1 cellular context compared by ENCODE assay signal in the genomic region with DNA sequence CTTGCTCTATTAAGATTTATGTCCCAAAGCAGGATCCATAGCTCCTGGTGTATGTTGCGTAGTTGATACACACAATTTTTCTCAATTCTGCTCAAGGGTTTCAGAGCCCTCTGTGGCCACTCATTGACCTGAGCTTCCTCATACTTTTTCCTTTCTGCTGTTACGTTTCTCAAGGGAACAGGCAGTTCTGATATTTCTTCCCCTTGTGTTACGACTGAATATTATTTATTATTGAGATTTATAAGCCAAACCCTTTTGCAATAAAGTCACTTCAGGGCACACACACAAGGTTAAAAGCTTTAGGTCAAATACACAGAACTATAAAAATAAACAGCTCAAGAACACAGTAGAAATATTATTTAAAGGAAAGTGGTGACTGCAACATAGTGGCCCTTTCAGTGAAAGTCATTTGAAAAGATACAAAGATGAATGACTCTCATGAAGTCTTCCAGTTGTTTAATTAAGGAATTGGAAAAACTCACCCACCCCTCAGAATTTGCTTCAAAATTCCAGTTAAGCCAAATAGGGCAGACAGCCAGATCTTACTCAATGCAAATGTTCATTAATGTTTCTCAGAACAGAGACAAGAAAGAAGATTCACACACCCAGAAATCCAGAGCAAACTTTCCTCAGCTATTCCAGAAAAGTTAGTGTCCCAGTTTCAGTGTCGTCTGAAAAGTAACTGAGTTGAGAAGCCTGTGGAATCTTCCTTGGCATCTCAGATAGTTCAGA.
TF ChIP-seq lines count a peak whose summit lies in the region.

No MANE protein-coding gene starts in this region.

TF ChIP-seq in GM23338, 12 proteins besides CTCF, POLR2A, EP300 and RAD21 (continued from another document):
- TF ChIP-seq, protein P1, sequence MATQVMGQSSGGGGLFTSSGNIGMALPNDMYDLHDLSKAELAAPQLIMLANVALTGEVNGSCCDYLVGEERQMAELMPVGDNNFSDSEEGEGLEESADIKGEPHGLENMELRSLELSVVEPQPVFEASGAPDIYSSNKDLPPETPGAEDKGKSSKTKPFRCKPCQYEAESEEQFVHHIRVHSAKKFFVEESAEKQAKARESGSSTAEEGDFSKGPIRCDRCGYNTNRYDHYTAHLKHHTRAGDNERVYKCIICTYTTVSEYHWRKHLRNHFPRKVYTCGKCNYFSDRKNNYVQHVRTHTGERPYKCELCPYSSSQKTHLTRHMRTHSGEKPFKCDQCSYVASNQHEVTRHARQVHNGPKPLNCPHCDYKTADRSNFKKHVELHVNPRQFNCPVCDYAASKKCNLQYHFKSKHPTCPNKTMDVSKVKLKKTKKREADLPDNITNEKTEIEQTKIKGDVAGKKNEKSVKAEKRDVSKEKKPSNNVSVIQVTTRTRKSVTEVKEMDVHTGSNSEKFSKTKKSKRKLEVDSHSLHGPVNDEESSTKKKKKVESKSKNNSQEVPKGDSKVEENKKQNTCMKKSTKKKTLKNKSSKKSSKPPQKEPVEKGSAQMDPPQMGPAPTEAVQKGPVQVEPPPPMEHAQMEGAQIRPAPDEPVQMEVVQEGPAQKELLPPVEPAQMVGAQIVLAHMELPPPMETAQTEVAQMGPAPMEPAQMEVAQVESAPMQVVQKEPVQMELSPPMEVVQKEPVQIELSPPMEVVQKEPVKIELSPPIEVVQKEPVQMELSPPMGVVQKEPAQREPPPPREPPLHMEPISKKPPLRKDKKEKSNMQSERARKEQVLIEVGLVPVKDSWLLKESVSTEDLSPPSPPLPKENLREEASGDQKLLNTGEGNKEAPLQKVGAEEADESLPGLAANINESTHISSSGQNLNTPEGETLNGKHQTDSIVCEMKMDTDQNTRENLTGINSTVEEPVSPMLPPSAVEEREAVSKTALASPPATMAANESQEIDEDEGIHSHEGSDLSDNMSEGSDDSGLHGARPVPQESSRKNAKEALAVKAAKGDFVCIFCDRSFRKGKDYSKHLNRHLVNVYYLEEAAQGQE (IDR thresholded peaks at IDR 0.05; ENCODE audit: unreplicated experiment) = no peak
- TF ChIP-seq, protein P2, sequence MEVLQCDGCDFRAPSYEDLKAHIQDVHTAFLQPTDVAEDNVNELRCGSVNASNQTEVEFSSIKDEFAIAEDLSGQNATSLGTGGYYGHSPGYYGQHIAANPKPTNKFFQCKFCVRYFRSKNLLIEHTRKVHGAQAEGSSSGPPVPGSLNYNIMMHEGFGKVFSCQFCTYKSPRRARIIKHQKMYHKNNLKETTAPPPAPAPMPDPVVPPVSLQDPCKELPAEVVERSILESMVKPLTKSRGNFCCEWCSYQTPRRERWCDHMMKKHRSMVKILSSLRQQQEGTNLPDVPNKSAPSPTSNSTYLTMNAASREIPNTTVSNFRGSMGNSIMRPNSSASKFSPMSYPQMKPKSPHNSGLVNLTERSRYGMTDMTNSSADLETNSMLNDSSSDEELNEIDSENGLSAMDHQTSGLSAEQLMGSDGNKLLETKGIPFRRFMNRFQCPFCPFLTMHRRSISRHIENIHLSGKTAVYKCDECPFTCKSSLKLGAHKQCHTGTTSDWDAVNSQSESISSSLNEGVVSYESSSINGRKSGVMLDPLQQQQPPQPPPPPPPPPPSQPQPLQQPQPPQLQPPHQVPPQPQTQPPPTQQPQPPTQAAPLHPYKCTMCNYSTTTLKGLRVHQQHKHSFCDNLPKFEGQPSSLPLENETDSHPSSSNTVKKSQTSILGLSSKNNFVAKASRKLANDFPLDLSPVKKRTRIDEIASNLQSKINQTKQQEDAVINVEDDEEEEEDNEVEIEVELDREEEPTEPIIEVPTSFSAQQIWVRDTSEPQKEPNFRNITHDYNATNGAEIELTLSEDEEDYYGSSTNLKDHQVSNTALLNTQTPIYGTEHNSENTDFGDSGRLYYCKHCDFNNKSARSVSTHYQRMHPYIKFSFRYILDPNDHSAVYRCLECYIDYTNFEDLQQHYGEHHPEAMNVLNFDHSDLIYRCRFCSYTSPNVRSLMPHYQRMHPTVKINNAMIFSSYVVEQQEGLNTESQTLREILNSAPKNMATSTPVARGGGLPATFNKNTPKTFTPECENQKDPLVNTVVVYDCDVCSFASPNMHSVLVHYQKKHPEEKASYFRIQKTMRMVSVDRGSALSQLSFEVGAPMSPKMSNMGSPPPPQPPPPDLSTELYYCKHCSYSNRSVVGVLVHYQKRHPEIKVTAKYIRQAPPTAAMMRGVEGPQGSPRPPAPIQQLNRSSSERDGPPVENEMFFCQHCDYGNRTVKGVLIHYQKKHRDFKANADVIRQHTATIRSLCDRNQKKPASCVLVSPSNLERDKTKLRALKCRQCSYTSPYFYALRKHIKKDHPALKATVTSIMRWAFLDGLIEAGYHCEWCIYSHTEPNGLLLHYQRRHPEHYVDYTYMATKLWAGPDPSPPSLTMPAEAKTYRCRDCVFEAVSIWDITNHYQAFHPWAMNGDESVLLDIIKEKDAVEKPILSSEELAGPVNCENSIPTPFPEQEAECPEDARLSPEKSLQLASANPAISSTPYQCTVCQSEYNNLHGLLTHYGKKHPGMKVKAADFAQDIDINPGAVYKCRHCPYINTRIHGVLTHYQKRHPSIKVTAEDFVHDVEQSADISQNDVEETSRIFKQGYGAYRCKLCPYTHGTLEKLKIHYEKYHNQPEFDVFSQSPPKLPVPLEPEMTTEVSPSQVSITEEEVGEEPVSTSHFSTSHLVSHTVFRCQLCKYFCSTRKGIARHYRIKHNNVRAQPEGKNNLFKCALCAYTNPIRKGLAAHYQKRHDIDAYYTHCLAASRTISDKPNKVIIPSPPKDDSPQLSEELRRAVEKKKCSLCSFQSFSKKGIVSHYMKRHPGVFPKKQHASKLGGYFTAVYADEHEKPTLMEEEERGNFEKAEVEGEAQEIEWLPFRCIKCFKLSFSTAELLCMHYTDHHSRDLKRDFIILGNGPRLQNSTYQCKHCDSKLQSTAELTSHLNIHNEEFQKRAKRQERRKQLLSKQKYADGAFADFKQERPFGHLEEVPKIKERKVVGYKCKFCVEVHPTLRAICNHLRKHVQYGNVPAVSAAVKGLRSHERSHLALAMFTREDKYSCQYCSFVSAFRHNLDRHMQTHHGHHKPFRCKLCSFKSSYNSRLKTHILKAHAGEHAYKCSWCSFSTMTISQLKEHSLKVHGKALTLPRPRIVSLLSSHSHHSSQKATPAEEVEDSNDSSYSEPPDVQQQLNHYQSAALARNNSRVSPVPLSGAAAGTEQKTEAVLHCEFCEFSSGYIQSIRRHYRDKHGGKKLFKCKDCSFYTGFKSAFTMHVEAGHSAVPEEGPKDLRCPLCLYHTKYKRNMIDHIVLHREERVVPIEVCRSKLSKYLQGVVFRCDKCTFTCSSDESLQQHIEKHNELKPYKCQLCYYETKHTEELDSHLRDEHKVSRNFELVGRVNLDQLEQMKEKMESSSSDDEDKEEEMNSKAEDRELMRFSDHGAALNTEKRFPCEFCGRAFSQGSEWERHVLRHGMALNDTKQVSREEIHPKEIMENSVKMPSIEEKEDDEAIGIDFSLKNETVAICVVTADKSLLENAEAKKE (CRISPR knock-in tag; IDR thresholded peaks at IDR 0.05) = no peak
- TF ChIP-seq CREB1 (CRISPR knock-in tag; IDR thresholded peaks at IDR 0.05; ENCODE audit: low read depth) (no peak), EZH2 (IDR thresholded peaks at IDR 0.05; ENCODE audit: low read depth, unreplicated experiment) (no peak)
